Comparison of ENCODE assay signal across 8 cellular contexts in the genomic region with DNA sequence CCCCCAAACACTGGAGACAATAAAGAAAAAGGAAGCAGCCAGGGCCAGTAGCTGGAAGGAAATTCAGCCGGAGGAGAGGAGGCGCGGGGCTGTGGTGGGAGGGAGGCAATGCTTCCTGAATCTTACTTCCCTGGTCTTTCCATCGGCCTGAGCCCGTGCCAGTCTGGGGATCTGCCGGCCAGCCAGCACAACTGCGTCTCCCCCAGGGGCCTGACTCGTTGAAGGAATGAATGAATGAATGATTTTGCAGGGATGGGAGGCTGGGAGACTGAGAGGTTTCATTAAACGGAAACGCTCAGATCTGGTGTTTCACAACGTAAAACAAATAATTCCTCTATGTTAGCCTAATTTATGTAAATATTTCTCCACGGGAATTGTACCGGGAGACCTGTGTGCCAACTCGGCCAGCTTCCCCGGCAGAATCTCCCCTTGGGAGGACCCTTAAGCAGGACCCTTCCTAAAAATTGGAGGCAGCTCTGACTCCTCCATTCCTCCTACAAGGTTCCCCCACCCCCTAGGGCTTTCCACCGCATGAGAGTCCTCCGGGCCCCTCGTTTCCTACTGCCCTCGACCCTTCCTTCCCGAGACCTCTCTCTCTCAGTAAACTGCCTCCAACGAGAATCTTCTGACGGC. TPM values are rescaled to one million over a fixed set of nuclear protein-coding genes. Genes with fewer than 3 reads are reported as not detected.
DNase-seq lines count a peak whose midpoint lies in the region; ATAC-seq and TF ChIP-seq lines count a peak whose summit lies in the region.

No MANE protein-coding gene starts in this region.

- ATAC-seq in left lung (no peak), HG03097 (IDR thresholded peaks at IDR 0.05; ENCODE audit: low FRiP score, unreplicated experiment) (no peak)

- TF ChIP-seq CTCF in ascending aorta (IDR thresholded peaks at IDR 0.05), result no peak
- TF ChIP-seq CTCF in left lung (IDR thresholded peaks at IDR 0.05), result no peak
- TF ChIP-seq CTCF in thyroid gland (IDR thresholded peaks at IDR 0.05), result no peak
- no peak for TF ChIP-seq CTCF in GM10248 (IDR thresholded peaks at IDR 0.05; ENCODE audit: control extremely low read depth, extremely low read depth, low read depth, missing control alignments)

- H3K36me3 ChIP-seq in ascending aorta (no peaks in the 10 kb centered on the region), left lung (peaks cover 0 to 4% of the 10 kb centered on the region in 2 donors), thyroid gland (no peaks in the 10 kb centered on the region)

- H3K4me3 Mint-ChIP-seq in activated CD4-positive, alpha-beta T cell treated with anti-CD3 and anti-CD28 coated beads, Interleukin-2, amount 10 ng/mL, durations not matched to agents 24 days and 14 days, result peak overlapping the region; percentile 74

- H3K27me3 Mint-ChIP-seq in activated CD4-positive, alpha-beta T cell treated with anti-CD3 and anti-CD28 coated beads, Interleukin-2, amount 10 ng/mL, durations not matched to agents 24 days and 14 days, result peaks cover 47% of the 10 kb centered on the region

- DNase-seq in activated CD4-positive, alpha-beta T cell treated with anti-CD3 and anti-CD28 coated beads, Interleukin-2, amount 10 ng/mL, durations not matched to agents 24 days and 14 days, result no peak
- DNase-seq in activated CD4-positive, alpha-beta T cell treated with anti-CD3 and anti-CD28 coated beads for 1 hour, result no peak
- DNase-seq in ascending aorta (ENCODE audit: low spot score in 2 of 2), result no peak
- DNase-seq in left lung, result peak; percentile 72 to 86
- DNase-seq in thyroid gland, result no peak
- no peak for DNase-seq in GM10248 (ENCODE audit: extremely low spot score)
- DNase-seq in middle frontal gyrus (ENCODE audit: extremely low spot score, low spot score), result no peak

- H3K9me3 ChIP-seq in ascending aorta (no peaks in the 10 kb centered on the region), left lung (no peaks in the 10 kb centered on the region), thyroid gland (no peaks in the 10 kb centered on the region)

- H3K36me3 Mint-ChIP-seq in activated CD4-positive, alpha-beta T cell treated with anti-CD3 and anti-CD28 coated beads, Interleukin-2, amount 10 ng/mL, durations not matched to agents 24 days and 14 days (ENCODE audit: low read depth), result no peaks in the 10 kb centered on the region

- no peaks in the 10 kb centered on the region for H3K9me3 Mint-ChIP-seq in activated CD4-positive, alpha-beta T cell treated with anti-CD3 and anti-CD28 coated beads, Interleukin-2, amount 10 ng/mL, durations not matched to agents 24 days and 14 days

- 31 to 32% methylated on average over 22 of the region's 22 CpGs for WGBS in thyroid gland, 2 donors

- H3K27ac ChIP-seq in ascending aorta (no peak overlapping the region), left lung (peak overlapping the region; percentile 57 to 76), thyroid gland (no peak overlapping the region)

- H3K4me3 ChIP-seq in ascending aorta, result peak overlapping the region; percentile 62 to 68
- H3K4me3 ChIP-seq in left lung, result peak overlapping the region; percentile 52 to 62
- peak overlapping the region in 2 of 3 donors; percentile 64 to 68 for H3K4me3 ChIP-seq in thyroid gland (replicated peaks in 1 of 3)

- peaks cover 2% of the 10 kb centered on the region for H3K27me3 ChIP-seq in ascending aorta
- H3K27me3 ChIP-seq in left lung, result peaks cover 0 to 25% of the 10 kb centered on the region in 2 donors
- no peaks in the 10 kb centered on the region for H3K27me3 ChIP-seq in thyroid gland

- intact Hi-C loops in activated CD4-positive, alpha-beta T cell treated with anti-CD3 and anti-CD28 coated beads, Interleukin-2, amount 10 ng/mL, durations not matched to agents 24 days and 14 days (cut with micrococcal nuclease), result no loop called here
- intact Hi-C loops in ascending aorta (cut with DNase I) (loop anchor here (1.0 kb wide), 1 partner anchor 578 kb away; no protein-coding TSS in a partner anchor), left lung (cut with DNase I) (no loop called here), thyroid gland (cut with DNase I) (loop anchor here (10.0 kb wide), 1 partner anchor 191 kb away; the partner anchor contains the start of gene CEP131)

- peaks cover 9% of the 10 kb centered on the region for H3K4me1 Mint-ChIP-seq in activated CD4-positive, alpha-beta T cell treated with anti-CD3 and anti-CD28 coated beads, Interleukin-2, amount 10 ng/mL, durations not matched to agents 24 days and 14 days

- TF ChIP-seq POLR2A in thyroid gland (IDR thresholded peaks at IDR 0.05), result no peak

- peaks cover 14 to 33% of the 10 kb centered on the region in 2 donors for H3K4me1 ChIP-seq in ascending aorta
- H3K4me1 ChIP-seq in left lung, result peaks cover 22 to 69% of the 10 kb centered on the region in 2 donors
- H3K4me1 ChIP-seq in thyroid gland, result peaks cover 31 to 41% of the 10 kb centered on the region in 2 donors

- peak overlapping the region; percentile 26 for H3K27ac Mint-ChIP-seq in activated CD4-positive, alpha-beta T cell treated with anti-CD3 and anti-CD28 coated beads, Interleukin-2, amount 10 ng/mL, durations not matched to agents 24 days and 14 days

- CTCF ChIA-PET in GM10248 (lab: Yijun Ruan, JAX), result interaction anchor here (1.6 kb wide), 1 partner anchor 10 kb away, joined by 10 read pairs; no protein-coding TSS in a partner anchor

- POLR2A ChIA-PET in GM10248 (lab: Yijun Ruan, JAX), result interaction anchor here (0.6 kb wide), 1 partner anchor 28 kb away, joined by 3 read pairs; no protein-coding TSS in a partner anchor

RNA-seq across cellular contexts. Expression of gene BAIAP2, which starts 1.3 kb away (rescaled TPM):
- total RNA-seq in activated CD4-positive, alpha-beta T cell treated with anti-CD3 and anti-CD28 coated beads, Interleukin-2, amount 10 ng/mL, durations not matched to agents 24 days and 14 days, result 4.4 and 5.5 TPM in 2 replicates
- 14.4 TPM for total RNA-seq in ascending aorta
- 100 to 1,000 TPM in 1 of 2 donors, 10 to 100 TPM in 1; 76.3 to 135 TPM for total RNA-seq in left lung
- total RNA-seq in thyroid gland, result 10 to 100 TPM; 35.8 to 86.8 (median 42.1) TPM

RNA-seq across cellular contexts. Expression of gene CHMP6, which starts 42.0 kb away (rescaled TPM):
- 30.8 and 32.8 TPM in 2 replicates for total RNA-seq in activated CD4-positive, alpha-beta T cell treated with anti-CD3 and anti-CD28 coated beads, Interleukin-2, amount 10 ng/mL, durations not matched to agents 24 days and 14 days
- total RNA-seq in ascending aorta (32.1 TPM), left lung (10 to 100 TPM; 28.2 to 32.7 TPM), thyroid gland (10 to 100 TPM; 19.5 to 37.8 (median 27.8) TPM)

Comparison
In these comparisons a context has a peak if more than half of its experiments do, and no peak if none do; other contexts are left out.
1. DNase-seq: peak in left lung (2 of 2); none in activated CD4-positive, alpha-beta T cell treated with anti-CD3 and anti-CD28 coated beads, Interleukin-2, amount 10 ng/mL, durations not matched to agents 24 days and 14 days (single experiment), activated CD4-positive, alpha-beta T cell treated with anti-CD3 and anti-CD28 coated beads for 1 hour (single experiment), ascending aorta (0 of 2), thyroid gland (0 of 2), GM10248 (single experiment) and middle frontal gyrus (single experiment).
2. H3K27ac ChIP-seq: peak in left lung (2 of 2); none in ascending aorta (0 of 2) and thyroid gland (0 of 3).
3. intact Hi-C loops: an anchor here in ascending aorta (1.0 kb wide) and thyroid gland (10.0 kb wide); none called in activated CD4-positive, alpha-beta T cell treated with anti-CD3 and anti-CD28 coated beads, Interleukin-2, amount 10 ng/mL, durations not matched to agents 24 days and 14 days and left lung.
4. Peak in every context shown above with its lines, with median percentiles within 50 percentile points of each other: H3K4me3 ChIP-seq.